ENCODE assay signal across 24 cellular contexts in genomic region chr17:32568673-32569072, GRCh38.
"Had no signal": no experiment of that assay in that cellular context is flagged by ENCODE, and none has a peak within 500 bp of the region (broad histone marks: within the 10 kb centered on the region; RNA-seq: fewer than 3 reads in every experiment).

No MANE protein-coding gene starts in this region.

- H3K4me3 Mint-ChIP-seq: activated naive CD8-positive, alpha-beta T cell treated with anti-CD3 and anti-CD28 coated beads for 36 hours; activated T-cell treated with anti-CD3 and anti-CD28 coated beads, Interleukin-2, amount 50 U/mL, for 24 hours; naive thymus-derived CD4-positive, alpha-beta T cell; neural crest cell; stimulated activated effector memory CD8-positive, alpha-beta T cell treated with anti-CD3 and anti-CD28 coated beads, Interleukin-12 subunit alpha, Interleukin-12 subunit beta, amount 100 ng/mL, for 72 hours; T-helper 1 cell treated with Interleukin-12 subunit alpha and Interleukin-12 subunit beta and Interleukin-4 antibody, amounts not matched to agents 30 μg/mL and 1 μg/mL, for 36 hours; WTC11 had no signal

- ATAC-seq: gastroesophageal sphincter; heart left ventricle; left lobe of liver; lower lobe of right lung; naive thymus-derived CD4-positive, alpha-beta T cell had no signal

- H3K9me3 Mint-ChIP-seq: activated naive CD8-positive, alpha-beta T cell treated with anti-CD3 and anti-CD28 coated beads for 36 hours; activated T-cell treated with anti-CD3 and anti-CD28 coated beads, Interleukin-2, amount 50 U/mL, for 24 hours; naive thymus-derived CD4-positive, alpha-beta T cell; neural crest cell; stimulated activated effector memory CD8-positive, alpha-beta T cell treated with anti-CD3 and anti-CD28 coated beads, Interleukin-12 subunit alpha, Interleukin-12 subunit beta, amount 100 ng/mL, for 72 hours; T-helper 1 cell treated with Interleukin-12 subunit alpha and Interleukin-12 subunit beta and Interleukin-4 antibody, amounts not matched to agents 30 μg/mL and 1 μg/mL, for 36 hours; WTC11 had no signal

- FAIRE-seq: islet of Langerhans had no signal

- H3K27ac ChIP-seq: esophagus muscularis mucosa, gastroesophageal sphincter, heart left ventricle, lower lobe of right lung, testis, uterus had no signal

- H3K27ac Mint-ChIP-seq: activated naive CD8-positive, alpha-beta T cell treated with anti-CD3 and anti-CD28 coated beads for 36 hours; activated T-cell treated with anti-CD3 and anti-CD28 coated beads, Interleukin-2, amount 50 U/mL, for 24 hours; naive thymus-derived CD4-positive, alpha-beta T cell; stimulated activated effector memory CD8-positive, alpha-beta T cell treated with anti-CD3 and anti-CD28 coated beads, Interleukin-12 subunit alpha, Interleukin-12 subunit beta, amount 100 ng/mL, for 72 hours; T-helper 1 cell treated with Interleukin-12 subunit alpha and Interleukin-12 subunit beta and Interleukin-4 antibody, amounts not matched to agents 30 μg/mL and 1 μg/mL, for 36 hours; WTC11 had no signal

- H3K4me3 ChIP-seq: esophagus muscularis mucosa, gastroesophageal sphincter, heart left ventricle, lower lobe of right lung, testis, uterus had no signal

- H3K36me3 Mint-ChIP-seq: activated naive CD8-positive, alpha-beta T cell treated with anti-CD3 and anti-CD28 coated beads for 36 hours; naive thymus-derived CD4-positive, alpha-beta T cell; stimulated activated effector memory CD8-positive, alpha-beta T cell treated with anti-CD3 and anti-CD28 coated beads, Interleukin-12 subunit alpha, Interleukin-12 subunit beta, amount 100 ng/mL, for 72 hours; WTC11 had no signal

- DNase-seq: activated CD4-positive, alpha-beta T cell treated with anti-CD3 and anti-CD28 coated beads, Interleukin-2, amount 50 U/mL, for 4 hours; activated CD8-positive, alpha-beta memory T cell treated with anti-CD3 and anti-CD28 coated beads for 24 hours; activated CD8-positive, alpha-beta memory T cell treated with anti-CD3 and anti-CD28 coated beads, Interleukin-2, amount 50 U/mL, for 4 hours; activated naive CD4-positive, alpha-beta T cell treated with Interleukin-2 at 50 U/mL for 16 hours; activated naive CD8-positive, alpha-beta T cell treated with anti-CD3 and anti-CD28 coated beads for 36 hours; activated T-cell treated with anti-CD3 and anti-CD28 coated beads, Interleukin-2, amount 50 U/mL, for 24 hours; amygdala; cortex of kidney; heart left ventricle; lower lobe of right lung; naive thymus-derived CD4-positive, alpha-beta T cell; occipital lobe; stimulated activated CD4-positive, alpha-beta T cell treated with anti-CD3 and anti-CD28 coated beads, Interleukin-2, amount 100 ng/mL, for 24 hours; T1000; testis; uterus had no signal

- H3K27me3 Mint-ChIP-seq: activated naive CD8-positive, alpha-beta T cell treated with anti-CD3 and anti-CD28 coated beads for 36 hours; activated T-cell treated with anti-CD3 and anti-CD28 coated beads, Interleukin-2, amount 50 U/mL, for 24 hours had no signal

- H3K4me1 ChIP-seq: esophagus muscularis mucosa, gastroesophageal sphincter, heart left ventricle, lower lobe of right lung, testis, uterus had no signal

- H3K36me3 ChIP-seq: esophagus muscularis mucosa, heart left ventricle, lower lobe of right lung, uterus had no signal

- H3K9me3 ChIP-seq: esophagus muscularis mucosa, gastroesophageal sphincter, heart left ventricle, lower lobe of right lung, testis, uterus had no signal

- H3K27me3 ChIP-seq: esophagus muscularis mucosa, gastroesophageal sphincter, heart left ventricle, testis, uterus had no signal
